Comparison of ENCODE assay signal across 10 cellular contexts in genomic region chr6:56652994-56653393, GRCh38. TPM values are rescaled to one million over a fixed set of nuclear protein-coding genes. Genes with fewer than 3 reads are reported as not detected.
A peak's percentile ranks its signal among the peaks of the same experiment; 100 is the strongest.
DNase-seq lines count a peak whose midpoint lies in the region; ATAC-seq, FAIRE-seq and TF ChIP-seq lines count a peak whose summit lies in the region.
"Had no signal": no experiment of that assay in that cellular context is flagged by ENCODE, and none has a peak within 500 bp of the region (broad histone marks: within the 10 kb centered on the region; RNA-seq: fewer than 3 reads in every experiment).

No MANE protein-coding gene starts in this region.

- no peak overlapping the region for H3K27ac ChIP-seq in HepG2 (ENCODE audit: extremely low read length, insufficient read depth, low read length)
- no peak overlapping the region for H3K27ac ChIP-seq in CD8-positive, alpha-beta T cell (ENCODE audit: low read depth, low read length)
- H3K27ac ChIP-seq in testis: no peak overlapping the region
- H3K27ac ChIP-seq: VCaP had no signal

- FAIRE-seq in HepG2 (lab: Jason Lieb, UNC): no peak

- TF ChIP-seq RAD21 in HepG2 (CRISPR knock-in tag; IDR thresholded peaks at IDR 0.05): no peak

- peaks cover 5% of the 10 kb centered on the region for H3K27me3 Mint-ChIP-seq in activated naive CD8-positive, alpha-beta T cell treated with anti-CD3 and anti-CD28 coated beads for 36 hours
- no peaks in the 10 kb centered on the region for H3K27me3 Mint-ChIP-seq in CD8-positive, alpha-beta T cell (ENCODE audit: low read depth)

- 45% methylated on average over 2 of the region's 2 CpGs for WGBS in HepG2 (ENCODE audit: low lambda C conversion rate)
- WGBS in testis, 2 donors: 39 to 59% methylated on average over 2 of the region's 2 CpGs

- TF ChIP-seq EP300 in HepG2 (IDR thresholded peaks at IDR 0.05; ENCODE audit: low read depth in 2 of 2, low read length in 2 of 2) (no peak; a peak in 1 of 4 replicates), HepG2 (CRISPR knock-in tag; IDR thresholded peaks at IDR 0.05; ENCODE audit: borderline replicate concordance) (no peak)

- H3K36me3 ChIP-seq in HepG2 (replicated peaks in 1 of 2; ENCODE audit: control insufficient read depth in 1 of 2, insufficient read depth in 2 of 2, low read length in 2 of 2): peaks cover 0 to 3% of the 10 kb centered on the region in 2 experiments; a peak in 2 of 5 replicates
- H3K36me3 ChIP-seq in CD8-positive, alpha-beta T cell (ENCODE audit: insufficient read depth, low read length): no peaks in the 10 kb centered on the region
- no peaks in the 10 kb centered on the region for H3K36me3 ChIP-seq in testis (ENCODE audit: low read depth, missing control alignments)

- no peak for TF ChIP-seq CTCF in AG04449 (IDR thresholded peaks at IDR 0.05; ENCODE audit: insufficient read depth, low read length, missing control alignments)
- TF ChIP-seq CTCF in HepG2 (CRISPR knock-in tag; IDR thresholded peaks at IDR 0.05): no peak
- TF ChIP-seq CTCF in CD8-positive, alpha-beta T cell (IDR thresholded peaks at IDR 0.05): no peak
- TF ChIP-seq CTCF in testis (IDR thresholded peaks at IDR 0.05): no peak

- H2AFZ ChIP-seq in HepG2 (ENCODE audit: low read length): no peak overlapping the region

- CTCF ChIA-PET in AG04449 (lab: Yijun Ruan, JAX): interaction anchor here (1.0 to 1.6 kb wide), 3 partner anchors 9 to 45 kb away, joined by 3 to 5 read pairs (median 4); no protein-coding TSS in a partner anchor
- CTCF ChIA-PET in HepG2 (lab: Yijun Ruan, JAX; ENCODE audit: low intra/inter-chr PET ratio, low total read pairs): no interaction called here
- CTCF ChIA-PET in CD8-positive, alpha-beta T cell (lab: Charles Lee): no interaction called here

- H3K27me3 ChIP-seq in HepG2 (ENCODE audit: control insufficient read depth in 1 of 2, insufficient read depth in 2 of 2, low read length in 2 of 2) (no peaks in the 10 kb centered on the region), testis (no peaks in the 10 kb centered on the region)
- H3K27me3 ChIP-seq in CD8-positive, alpha-beta T cell (ENCODE audit: insufficient read depth, low read length): no peaks in the 10 kb centered on the region

- H3K9me3 Mint-ChIP-seq in activated naive CD8-positive, alpha-beta T cell treated with anti-CD3 and anti-CD28 coated beads for 36 hours: no peaks in the 10 kb centered on the region
- H3K9me3 Mint-ChIP-seq in CD8-positive, alpha-beta T cell: no peaks in the 10 kb centered on the region
- H3K9me3 Mint-ChIP-seq: activated naive CD8-positive, alpha-beta T cell treated with anti-CD3 and anti-CD28 coated beads, Interleukin-2, amount 10 ng/mL, durations not matched to agents 7 days and 5 days had no signal

- no peak overlapping the region for H3K4me3 Mint-ChIP-seq in activated naive CD8-positive, alpha-beta T cell treated with anti-CD3 and anti-CD28 coated beads for 36 hours
- no peak overlapping the region for H3K4me3 Mint-ChIP-seq in CD8-positive, alpha-beta T cell
- H3K4me3 Mint-ChIP-seq: activated naive CD8-positive, alpha-beta T cell treated with anti-CD3 and anti-CD28 coated beads, Interleukin-2, amount 10 ng/mL, durations not matched to agents 7 days and 5 days had no signal

- intact Hi-C loops in HepG2 (cut with micrococcal nuclease; ENCODE audit: unreplicated experiment): no loop called here
- intact Hi-C loops in CD8-positive, alpha-beta T cell (cut with DNase I, micrococcal nuclease): no loop called here
- intact Hi-C loops in testis (cut with DNase I; ENCODE audit: low total_unique reads): no loop called here

- in situ Hi-C loops in HepG2 (cut with HindIII; ENCODE audit: extremely low pct_ligation_motif_present, low pct_unique_long_range_greater_than_20kb): no loop called here

- BruUV-seq in HepG2 (replicated peaks; lab: Mats Ljungman, UMichigan): no TSS peak

- no peak for TF ChIP-seq POLR2A in HepG2 (IDR thresholded peaks at IDR 0.05; ENCODE audit: insufficient read depth in 1 of 2, low read depth in 2 of 2, low read length in 2 of 2)
- no peak for TF ChIP-seq POLR2A in testis (IDR thresholded peaks at IDR 0.05)

- H4K20me1 ChIP-seq in HepG2 (ENCODE audit: insufficient read depth, low read length): no peaks in the 10 kb centered on the region

- ATAC-seq in HepG2: no peak
- ATAC-seq in CD8-positive, alpha-beta T cell: no peak

- no peak overlapping the region for H3K4me2 ChIP-seq in HepG2 (ENCODE audit: low read depth, low read length)

- no peaks in the 10 kb centered on the region for H3K79me2 ChIP-seq in HepG2 (ENCODE audit: insufficient read depth, low read length)

- H3K4me3 ChIP-seq in AG04449 (ENCODE audit: low read depth, low read length) (no peak overlapping the region), HepG2 (replicated peaks in 1 of 3; ENCODE audit: insufficient read depth in 1 of 3, low read depth in 2 of 3, low read length in 3 of 3) (no peak overlapping the region), testis (no peak overlapping the region)
- no peak overlapping the region for H3K4me3 ChIP-seq in CD8-positive, alpha-beta T cell (ENCODE audit: low read depth, low read length)

- peaks cover 60% of the 10 kb centered on the region for H3K4me1 ChIP-seq in HepG2 (ENCODE audit: insufficient read depth, low read length)
- H3K4me1 ChIP-seq in CD8-positive, alpha-beta T cell (ENCODE audit: insufficient read depth, low read length): no peaks in the 10 kb centered on the region
- H3K4me1 ChIP-seq in testis: no peaks in the 10 kb centered on the region

- POLR2A ChIA-PET in AG04449 (lab: Yijun Ruan, JAX) (no interaction called here), HepG2 (lab: Yijun Ruan, JAX) (interaction anchor here (0.7 to 2.2 kb wide), 5 partner anchors 10 to 76 kb away, joined by 3 to 11 read pairs (median 4); partner anchors contain the start of gene DST)
- POLR2A ChIA-PET in CD8-positive, alpha-beta T cell (lab: Charles Lee): no interaction called here

- H3K36me3 Mint-ChIP-seq in activated naive CD8-positive, alpha-beta T cell treated with anti-CD3 and anti-CD28 coated beads for 36 hours: peaks cover 1% of the 10 kb centered on the region
- no peaks in the 10 kb centered on the region for H3K36me3 Mint-ChIP-seq in CD8-positive, alpha-beta T cell
- H3K36me3 Mint-ChIP-seq: activated naive CD8-positive, alpha-beta T cell treated with anti-CD3 and anti-CD28 coated beads, Interleukin-2, amount 10 ng/mL, durations not matched to agents 7 days and 5 days had no signal

- H3K27ac Mint-ChIP-seq in activated naive CD8-positive, alpha-beta T cell treated with anti-CD3 and anti-CD28 coated beads for 36 hours: no peak overlapping the region
- H3K27ac Mint-ChIP-seq in CD8-positive, alpha-beta T cell: no peak overlapping the region
- H3K27ac Mint-ChIP-seq: activated naive CD8-positive, alpha-beta T cell treated with anti-CD3 and anti-CD28 coated beads, Interleukin-2, amount 10 ng/mL, durations not matched to agents 7 days and 5 days had no signal

- no peaks in the 10 kb centered on the region for H3K4me1 Mint-ChIP-seq in activated naive CD8-positive, alpha-beta T cell treated with anti-CD3 and anti-CD28 coated beads for 36 hours
- no peaks in the 10 kb centered on the region for H3K4me1 Mint-ChIP-seq in CD8-positive, alpha-beta T cell (ENCODE audit: low read depth)

- DNase-seq in AG04449 (ENCODE audit: low read depth, low spot score): peak; percentile 21
- peak; percentile 39 for DNase-seq in NCI-H1048 (lab: John Stamatoyannopoulos, UW)
- peak; percentile 78 for DNase-seq in dedifferentiated amniotic fluid mesenchymal stem cell (ENCODE audit: extremely low spot score)
- peak; percentile 49 for DNase-seq in HepG2 (ENCODE audit: low spot score)
- no peak for DNase-seq in activated naive CD8-positive, alpha-beta T cell treated with anti-CD3 and anti-CD28 coated beads for 36 hours
- DNase-seq in CD8-positive, alpha-beta T cell: no peak
- DNase-seq in SKM-1 treated with dmso at 0.1 percent for 144 hours (lab: John Stamatoyannopoulos, UW; ENCODE audit: unreplicated experiment): no peak
- DNase-seq in testis: no peak
- DNase-seq: activated naive CD8-positive, alpha-beta T cell treated with anti-CD3 and anti-CD28 coated beads, Interleukin-2, amount 10 ng/mL, durations not matched to agents 7 days and 5 days had no signal

- no peak overlapping the region for H3K9ac ChIP-seq in HepG2 (ENCODE audit: insufficient read depth, low read depth, low read length)

- no peaks in the 10 kb centered on the region for H3K9me3 ChIP-seq in HepG2 (ENCODE audit: low read length)
- no peaks in the 10 kb centered on the region for H3K9me3 ChIP-seq in CD8-positive, alpha-beta T cell (ENCODE audit: low read length)
- H3K9me3 ChIP-seq in testis: no peaks in the 10 kb centered on the region

TF ChIP-seq in HepG2, 621 proteins besides CTCF, POLR2A, EP300 and RAD21 (continues in another document):
- TF ChIP-seq ZNF552 (CRISPR knock-in tag; IDR thresholded peaks at IDR 0.05; ENCODE audit: borderline replicate concordance) (no peak), MTA1 (CRISPR knock-in tag; IDR thresholded peaks at IDR 0.05; ENCODE audit: borderline replicate concordance) (no peak)

RNA-seq across cellular contexts. Expression of gene DST, which starts 10.3 kb away (rescaled TPM):
- total RNA-seq in HepG2 (2016; rRNA removed; fragmentation: Illumina TruSeq; extraction: Trizol) (61.7 and 89.0 TPM in 2 replicates), testis (100 to 1,000 TPM; 175 to 221 TPM)
- 6.5 and 7.8 TPM in 2 replicates for total RNA-seq in HepG2 (2016; cell fraction: cytosol; rRNA removed; fragmentation: Illumina TruSeq; extraction: Trizol; ENCODE audit: low read depth)
- 56.6 and 87.8 TPM in 2 replicates for total RNA-seq in HepG2 (2016; cell fraction: insoluble cytoplasmic fraction; rRNA removed; fragmentation: Illumina TruSeq; extraction: Trizol)
- 14.8 and 16.7 TPM in 2 replicates for total RNA-seq in HepG2 (2016; cell fraction: membrane; rRNA removed; fragmentation: Illumina TruSeq; extraction: Trizol)
- total RNA-seq in HepG2 (2016; cell fraction: nucleus; rRNA removed; fragmentation: Illumina TruSeq; extraction: Trizol): 273 and 289 TPM in 2 replicates
- polyA plus RNA-seq in HepG2 (2011; rRNA removed) (64.4 and 77.2 TPM in 2 replicates), testis (ENCODE audit: insufficient read depth, low read depth, low replicate concordance) (94.8 TPM)
- polyA plus RNA-seq in HepG2 (2011; cell fraction: cytosol; rRNA removed): 23.8 and 26.1 TPM in 2 replicates
- polyA plus RNA-seq in HepG2 (2011; cell fraction: nucleus; rRNA removed): 197 and 231 TPM in 2 replicates
- polyA plus RNA-seq in HepG2 (2012): 75.4 and 77.7 TPM in 2 replicates
- polyA plus RNA-seq in HepG2 (2016; cell fraction: cytosol; fragmentation: Illumina TruSeq; extraction: Trizol; ENCODE audit: low read depth): 2.7 and 2.9 TPM in 2 replicates
- polyA plus RNA-seq in HepG2 (2016; cell fraction: insoluble cytoplasmic fraction; fragmentation: Illumina TruSeq; extraction: Trizol; ENCODE audit: low read depth): 38.0 and 39.9 TPM in 2 replicates
- polyA plus RNA-seq in HepG2 (2016; cell fraction: membrane; fragmentation: Illumina TruSeq; extraction: Trizol; ENCODE audit: low read depth): 5.4 and 7.5 TPM in 2 replicates
- polyA plus RNA-seq in HepG2 (2016; cell fraction: nucleus; fragmentation: Illumina TruSeq; extraction: Trizol; ENCODE audit: insufficient read depth, low read depth): 155 and 164 TPM in 2 replicates
- 62.4 and 124 TPM in 2 replicates for polyA minus RNA-seq in HepG2 (2011; rRNA and poly(A)+ RNA removed; ENCODE audit: low replicate concordance)
- 53.9 and 66.4 TPM in 2 replicates for polyA minus RNA-seq in HepG2 (2011; cell fraction: cytosol; rRNA and poly(A)+ RNA removed)
- polyA minus RNA-seq in HepG2 (2011; cell fraction: nucleus; rRNA and poly(A)+ RNA removed): 948 and 1,173 TPM in 2 replicates
- total RNA-seq in activated naive CD8-positive, alpha-beta T cell treated with anti-CD3 and anti-CD28 coated beads for 36 hours: 1 to 10 TPM; 1.8 to 2.9 TPM
- total RNA-seq in CD8-positive, alpha-beta T cell: under 1 TPM; 0.43 to 0.56 TPM

Comparison
In these comparisons a context has a peak if more than half of its experiments do, and no peak if none do; other contexts are left out.
1. DNase-seq: peak in AG04449 (single experiment), NCI-H1048 (single experiment), dedifferentiated amniotic fluid mesenchymal stem cell (single experiment) and HepG2 (single experiment); none in activated naive CD8-positive, alpha-beta T cell treated with anti-CD3 and anti-CD28 coated beads for 36 hours (single experiment), CD8-positive, alpha-beta T cell (0 of 7), SKM-1 treated with dmso at 0.1 percent for 144 hours (single experiment) and testis (single experiment).